Comparison of ENCODE assay signal across 1 cellular context in the genomic region with DNA sequence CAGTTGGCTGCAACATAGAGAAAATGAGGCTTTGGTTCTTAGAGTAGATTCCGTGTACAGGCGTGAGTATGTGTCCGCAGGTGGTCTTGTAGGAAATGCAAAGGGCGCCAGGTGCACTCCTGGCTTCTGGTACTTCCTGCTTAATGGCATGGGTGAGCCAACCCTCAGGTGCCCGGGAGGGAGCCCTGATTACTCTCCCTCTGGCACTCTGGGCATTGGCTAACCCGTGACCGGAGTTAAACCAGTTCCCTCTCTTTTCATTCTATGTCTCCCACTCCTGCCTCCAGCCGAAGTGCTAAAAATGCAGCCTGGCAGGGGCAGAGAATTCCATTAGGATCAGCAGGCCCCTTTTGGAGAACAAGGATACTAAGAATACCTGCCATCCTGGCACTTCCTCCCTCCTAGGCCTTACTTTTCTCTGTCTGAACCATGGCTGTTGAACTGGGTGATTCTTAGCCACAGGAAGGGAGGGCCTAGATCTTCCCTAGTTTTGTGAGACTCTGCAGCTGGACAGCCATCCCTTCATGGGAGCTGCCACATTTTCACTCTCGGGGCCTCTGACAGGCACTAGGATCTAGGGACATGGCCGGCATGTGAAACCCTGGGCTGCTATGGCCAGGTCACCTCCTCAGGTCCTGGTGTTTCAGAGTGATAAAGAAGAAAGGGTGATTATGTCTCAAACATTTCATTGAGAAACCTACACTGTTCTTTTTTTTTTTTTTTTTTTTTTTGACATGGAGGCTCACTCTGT.
TF ChIP-seq lines count a peak whose summit lies in the region.

No MANE protein-coding gene starts in this region.

TF ChIP-seq in K562, 482 proteins besides CTCF, POLR2A, EP300 and RAD21 (continues in another document):
- TF ChIP-seq FOXM1 (IDR thresholded peaks at IDR 0.05; ENCODE audit: low read depth) = no peak
- TF ChIP-seq FOXM1 (CRISPR knock-in tag; IDR thresholded peaks at IDR 0.05; ENCODE audit: low read depth) = no peak
- no peak for TF ChIP-seq NFYB (IDR thresholded peaks at IDR 0.05; ENCODE audit: extremely low read depth, insufficient read length)
- TF ChIP-seq HDAC2 (IDR thresholded peaks at IDR 0.05) = no peak
- TF ChIP-seq DDX20 (tag; IDR thresholded peaks at IDR 0.05; ENCODE audit: low read depth) = no peak
- no peak for TF ChIP-seq ZNF431 (CRISPR knock-in tag; IDR thresholded peaks at IDR 0.05)
- TF ChIP-seq, protein P1, sequence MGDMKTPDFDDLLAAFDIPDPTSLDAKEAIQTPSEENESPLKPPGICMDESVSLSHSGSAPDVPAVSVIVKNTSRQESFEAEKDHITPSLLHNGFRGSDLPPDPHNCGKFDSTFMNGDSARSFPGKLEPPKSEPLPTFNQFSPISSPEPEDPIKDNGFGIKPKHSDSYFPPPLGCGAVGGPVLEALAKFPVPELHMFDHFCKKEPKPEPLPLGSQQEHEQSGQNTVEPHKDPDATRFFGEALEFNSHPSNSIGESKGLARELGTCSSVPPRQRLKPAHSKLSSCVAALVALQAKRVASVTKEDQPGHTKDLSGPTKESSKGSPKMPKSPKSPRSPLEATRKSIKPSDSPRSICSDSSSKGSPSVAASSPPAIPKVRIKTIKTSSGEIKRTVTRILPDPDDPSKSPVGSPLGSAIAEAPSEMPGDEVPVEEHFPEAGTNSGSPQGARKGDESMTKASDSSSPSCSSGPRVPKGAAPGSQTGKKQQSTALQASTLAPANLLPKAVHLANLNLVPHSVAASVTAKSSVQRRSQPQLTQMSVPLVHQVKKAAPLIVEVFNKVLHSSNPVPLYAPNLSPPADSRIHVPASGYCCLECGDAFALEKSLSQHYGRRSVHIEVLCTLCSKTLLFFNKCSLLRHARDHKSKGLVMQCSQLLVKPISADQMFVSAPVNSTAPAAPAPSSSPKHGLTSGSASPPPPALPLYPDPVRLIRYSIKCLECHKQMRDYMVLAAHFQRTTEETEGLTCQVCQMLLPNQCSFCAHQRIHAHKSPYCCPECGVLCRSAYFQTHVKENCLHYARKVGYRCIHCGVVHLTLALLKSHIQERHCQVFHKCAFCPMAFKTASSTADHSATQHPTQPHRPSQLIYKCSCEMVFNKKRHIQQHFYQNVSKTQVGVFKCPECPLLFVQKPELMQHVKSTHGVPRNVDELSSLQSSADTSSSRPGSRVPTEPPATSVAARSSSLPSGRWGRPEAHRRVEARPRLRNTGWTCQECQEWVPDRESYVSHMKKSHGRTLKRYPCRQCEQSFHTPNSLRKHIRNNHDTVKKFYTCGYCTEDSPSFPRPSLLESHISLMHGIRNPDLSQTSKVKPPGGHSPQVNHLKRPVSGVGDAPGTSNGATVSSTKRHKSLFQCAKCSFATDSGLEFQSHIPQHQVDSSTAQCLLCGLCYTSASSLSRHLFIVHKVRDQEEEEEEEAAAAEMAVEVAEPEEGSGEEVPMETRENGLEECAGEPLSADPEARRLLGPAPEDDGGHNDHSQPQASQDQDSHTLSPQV (IDR thresholded peaks at IDR 0.05) = no peak
- TF ChIP-seq ZNF121 (CRISPR knock-in tag; conservative IDR thresholded peaks at IDR 0.05) = peak; percentile 46
- no peak for TF ChIP-seq HMG20A (CRISPR knock-in tag; conservative IDR thresholded peaks at IDR 0.05)
- peak; percentile 46; the same call in 1 of the 2 replicates for TF ChIP-seq CBFA2T3 (IDR thresholded peaks at IDR 0.05)
- TF ChIP-seq, protein P2, sequence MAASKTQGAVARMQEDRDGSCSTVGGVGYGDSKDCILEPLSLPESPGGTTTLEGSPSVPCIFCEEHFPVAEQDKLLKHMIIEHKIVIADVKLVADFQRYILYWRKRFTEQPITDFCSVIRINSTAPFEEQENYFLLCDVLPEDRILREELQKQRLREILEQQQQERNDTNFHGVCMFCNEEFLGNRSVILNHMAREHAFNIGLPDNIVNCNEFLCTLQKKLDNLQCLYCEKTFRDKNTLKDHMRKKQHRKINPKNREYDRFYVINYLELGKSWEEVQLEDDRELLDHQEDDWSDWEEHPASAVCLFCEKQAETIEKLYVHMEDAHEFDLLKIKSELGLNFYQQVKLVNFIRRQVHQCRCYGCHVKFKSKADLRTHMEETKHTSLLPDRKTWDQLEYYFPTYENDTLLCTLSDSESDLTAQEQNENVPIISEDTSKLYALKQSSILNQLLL (CRISPR knock-in tag; IDR thresholded peaks at IDR 0.05; ENCODE audit: borderline replicate concordance) = no peak
- TF ChIP-seq ZNF384 (IDR thresholded peaks at IDR 0.05; ENCODE audit: low read depth, low read length) = peak; percentile 40; the same call in 1 of the 2 replicates
- TF ChIP-seq ZNF134 (CRISPR knock-in tag; conservative IDR thresholded peaks at IDR 0.05) = no peak
- TF ChIP-seq PHF8 (IDR thresholded peaks at IDR 0.05; ENCODE audit: borderline replicate concordance, low read length) = no peak
- TF ChIP-seq BRD4 (IDR thresholded peaks at IDR 0.05) = no peak
- no peak for TF ChIP-seq RFX1 (IDR thresholded peaks at IDR 0.05)
- TF ChIP-seq SMAD1 (IDR thresholded peaks at IDR 0.05; ENCODE audit: low read depth, low read length, partially characterized antibody) = no peak
- no peak for TF ChIP-seq ETV5 (CRISPR knock-in tag; IDR thresholded peaks at IDR 0.05; ENCODE audit: low read depth)
- no peak for TF ChIP-seq ARNT (IDR thresholded peaks at IDR 0.05)
- no peak for TF ChIP-seq MEF2A (IDR thresholded peaks at IDR 0.05; ENCODE audit: control insufficient read depth, low read depth, low read length)
- TF ChIP-seq PCBP2 (IDR thresholded peaks at IDR 0.05; ENCODE audit: low read depth, low read length, poor library complexity, severe bottlenecking) = no peak
- TF ChIP-seq, protein P3, sequence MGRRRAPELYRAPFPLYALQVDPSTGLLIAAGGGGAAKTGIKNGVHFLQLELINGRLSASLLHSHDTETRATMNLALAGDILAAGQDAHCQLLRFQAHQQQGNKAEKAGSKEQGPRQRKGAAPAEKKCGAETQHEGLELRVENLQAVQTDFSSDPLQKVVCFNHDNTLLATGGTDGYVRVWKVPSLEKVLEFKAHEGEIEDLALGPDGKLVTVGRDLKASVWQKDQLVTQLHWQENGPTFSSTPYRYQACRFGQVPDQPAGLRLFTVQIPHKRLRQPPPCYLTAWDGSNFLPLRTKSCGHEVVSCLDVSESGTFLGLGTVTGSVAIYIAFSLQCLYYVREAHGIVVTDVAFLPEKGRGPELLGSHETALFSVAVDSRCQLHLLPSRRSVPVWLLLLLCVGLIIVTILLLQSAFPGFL (CRISPR knock-in tag; IDR thresholded peaks at IDR 0.05) = no peak
- no peak for TF ChIP-seq HNRNPL (IDR thresholded peaks at IDR 0.05; ENCODE audit: low read depth, low read length)
- TF ChIP-seq ETV6 (IDR thresholded peaks at IDR 0.05; ENCODE audit: borderline replicate concordance in 1 of 2, low read depth in 2 of 2, low read length in 1 of 2) = no peak
- TF ChIP-seq ETV6 (CRISPR knock-in tag; IDR thresholded peaks at IDR 0.05; ENCODE audit: borderline replicate concordance) = no peak
- peak; percentile 39 for TF ChIP-seq ARID1B (IDR thresholded peaks at IDR 0.05)
- TF ChIP-seq NELFE (IDR thresholded peaks at IDR 0.05; ENCODE audit: insufficient read depth, insufficient read length) = no peak
- TF ChIP-seq ZFX (CRISPR knock-in tag; IDR thresholded peaks at IDR 0.05) = no peak
- TF ChIP-seq, protein P4, sequence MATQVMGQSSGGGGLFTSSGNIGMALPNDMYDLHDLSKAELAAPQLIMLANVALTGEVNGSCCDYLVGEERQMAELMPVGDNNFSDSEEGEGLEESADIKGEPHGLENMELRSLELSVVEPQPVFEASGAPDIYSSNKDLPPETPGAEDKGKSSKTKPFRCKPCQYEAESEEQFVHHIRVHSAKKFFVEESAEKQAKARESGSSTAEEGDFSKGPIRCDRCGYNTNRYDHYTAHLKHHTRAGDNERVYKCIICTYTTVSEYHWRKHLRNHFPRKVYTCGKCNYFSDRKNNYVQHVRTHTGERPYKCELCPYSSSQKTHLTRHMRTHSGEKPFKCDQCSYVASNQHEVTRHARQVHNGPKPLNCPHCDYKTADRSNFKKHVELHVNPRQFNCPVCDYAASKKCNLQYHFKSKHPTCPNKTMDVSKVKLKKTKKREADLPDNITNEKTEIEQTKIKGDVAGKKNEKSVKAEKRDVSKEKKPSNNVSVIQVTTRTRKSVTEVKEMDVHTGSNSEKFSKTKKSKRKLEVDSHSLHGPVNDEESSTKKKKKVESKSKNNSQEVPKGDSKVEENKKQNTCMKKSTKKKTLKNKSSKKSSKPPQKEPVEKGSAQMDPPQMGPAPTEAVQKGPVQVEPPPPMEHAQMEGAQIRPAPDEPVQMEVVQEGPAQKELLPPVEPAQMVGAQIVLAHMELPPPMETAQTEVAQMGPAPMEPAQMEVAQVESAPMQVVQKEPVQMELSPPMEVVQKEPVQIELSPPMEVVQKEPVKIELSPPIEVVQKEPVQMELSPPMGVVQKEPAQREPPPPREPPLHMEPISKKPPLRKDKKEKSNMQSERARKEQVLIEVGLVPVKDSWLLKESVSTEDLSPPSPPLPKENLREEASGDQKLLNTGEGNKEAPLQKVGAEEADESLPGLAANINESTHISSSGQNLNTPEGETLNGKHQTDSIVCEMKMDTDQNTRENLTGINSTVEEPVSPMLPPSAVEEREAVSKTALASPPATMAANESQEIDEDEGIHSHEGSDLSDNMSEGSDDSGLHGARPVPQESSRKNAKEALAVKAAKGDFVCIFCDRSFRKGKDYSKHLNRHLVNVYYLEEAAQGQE (CRISPR knock-in tag; IDR thresholded peaks at IDR 0.05; ENCODE audit: low read depth) = no peak
- TF ChIP-seq FUS (optimal IDR thresholded peaks at IDR 0.05; ENCODE audit: low read depth, low read length) = no peak
- peak; percentile 68 for TF ChIP-seq TCF3 (CRISPR knock-in tag; IDR thresholded peaks at IDR 0.05)
- no peak for TF ChIP-seq SMARCC2 (IDR thresholded peaks at IDR 0.05; ENCODE audit: low read depth)
- TF ChIP-seq MYNN (IDR thresholded peaks at IDR 0.05) = no peak
- TF ChIP-seq MYNN (CRISPR knock-in tag; IDR thresholded peaks at IDR 0.05) = no peak
- TF ChIP-seq SIN3A (IDR thresholded peaks at IDR 0.05; ENCODE audit: borderline replicate concordance in 2 of 2, control insufficient read depth in 1 of 2, low read depth in 2 of 2, low read length in 2 of 2) = no peak
- TF ChIP-seq TAF9B (IDR thresholded peaks at IDR 0.05; ENCODE audit: partially characterized antibody) = no peak
- no peak for TF ChIP-seq RNF2 (IDR thresholded peaks at IDR 0.05)
- no peak for TF ChIP-seq NR2F6 (CRISPR knock-in tag; IDR thresholded peaks at IDR 0.05)
- TF ChIP-seq, protein P5, sequence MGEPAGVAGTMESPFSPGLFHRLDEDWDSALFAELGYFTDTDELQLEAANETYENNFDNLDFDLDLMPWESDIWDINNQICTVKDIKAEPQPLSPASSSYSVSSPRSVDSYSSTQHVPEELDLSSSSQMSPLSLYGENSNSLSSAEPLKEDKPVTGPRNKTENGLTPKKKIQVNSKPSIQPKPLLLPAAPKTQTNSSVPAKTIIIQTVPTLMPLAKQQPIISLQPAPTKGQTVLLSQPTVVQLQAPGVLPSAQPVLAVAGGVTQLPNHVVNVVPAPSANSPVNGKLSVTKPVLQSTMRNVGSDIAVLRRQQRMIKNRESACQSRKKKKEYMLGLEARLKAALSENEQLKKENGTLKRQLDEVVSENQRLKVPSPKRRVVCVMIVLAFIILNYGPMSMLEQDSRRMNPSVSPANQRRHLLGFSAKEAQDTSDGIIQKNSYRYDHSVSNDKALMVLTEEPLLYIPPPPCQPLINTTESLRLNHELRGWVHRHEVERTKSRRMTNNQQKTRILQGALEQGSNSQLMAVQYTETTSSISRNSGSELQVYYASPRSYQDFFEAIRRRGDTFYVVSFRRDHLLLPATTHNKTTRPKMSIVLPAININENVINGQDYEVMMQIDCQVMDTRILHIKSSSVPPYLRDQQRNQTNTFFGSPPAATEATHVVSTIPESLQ (CRISPR knock-in tag; IDR thresholded peaks at IDR 0.05) = no peak
- no peak for TF ChIP-seq EGR1 (conservative IDR thresholded peaks at IDR 0.05)
- no peak for TF ChIP-seq TCFL5 (CRISPR knock-in tag; conservative IDR thresholded peaks at IDR 0.05)
- TF ChIP-seq, protein P6, sequence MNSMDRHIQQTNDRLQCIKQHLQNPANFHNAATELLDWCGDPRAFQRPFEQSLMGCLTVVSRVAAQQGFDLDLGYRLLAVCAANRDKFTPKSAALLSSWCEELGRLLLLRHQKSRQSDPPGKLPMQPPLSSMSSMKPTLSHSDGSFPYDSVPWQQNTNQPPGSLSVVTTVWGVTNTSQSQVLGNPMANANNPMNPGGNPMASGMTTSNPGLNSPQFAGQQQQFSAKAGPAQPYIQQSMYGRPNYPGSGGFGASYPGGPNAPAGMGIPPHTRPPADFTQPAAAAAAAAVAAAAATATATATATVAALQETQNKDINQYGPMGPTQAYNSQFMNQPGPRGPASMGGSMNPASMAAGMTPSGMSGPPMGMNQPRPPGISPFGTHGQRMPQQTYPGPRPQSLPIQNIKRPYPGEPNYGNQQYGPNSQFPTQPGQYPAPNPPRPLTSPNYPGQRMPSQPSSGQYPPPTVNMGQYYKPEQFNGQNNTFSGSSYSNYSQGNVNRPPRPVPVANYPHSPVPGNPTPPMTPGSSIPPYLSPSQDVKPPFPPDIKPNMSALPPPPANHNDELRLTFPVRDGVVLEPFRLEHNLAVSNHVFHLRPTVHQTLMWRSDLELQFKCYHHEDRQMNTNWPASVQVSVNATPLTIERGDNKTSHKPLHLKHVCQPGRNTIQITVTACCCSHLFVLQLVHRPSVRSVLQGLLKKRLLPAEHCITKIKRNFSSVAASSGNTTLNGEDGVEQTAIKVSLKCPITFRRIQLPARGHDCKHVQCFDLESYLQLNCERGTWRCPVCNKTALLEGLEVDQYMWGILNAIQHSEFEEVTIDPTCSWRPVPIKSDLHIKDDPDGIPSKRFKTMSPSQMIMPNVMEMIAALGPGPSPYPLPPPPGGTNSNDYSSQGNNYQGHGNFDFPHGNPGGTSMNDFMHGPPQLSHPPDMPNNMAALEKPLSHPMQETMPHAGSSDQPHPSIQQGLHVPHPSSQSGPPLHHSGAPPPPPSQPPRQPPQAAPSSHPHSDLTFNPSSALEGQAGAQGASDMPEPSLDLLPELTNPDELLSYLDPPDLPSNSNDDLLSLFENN (IDR thresholded peaks at IDR 0.05; ENCODE audit: low read depth in 2 of 2, low read length in 2 of 2) = no peak
- TF ChIP-seq HMGN3 (IDR thresholded peaks at IDR 0.05; ENCODE audit: borderline replicate concordance, extremely low read depth, insufficient read length, low read depth, low read length) = no peak
- TF ChIP-seq TAF1 (IDR thresholded peaks at IDR 0.05; ENCODE audit: control insufficient read depth, extremely low read depth, insufficient read depth, low read length, severe bottlenecking) = no peak
- TF ChIP-seq, protein P7, sequence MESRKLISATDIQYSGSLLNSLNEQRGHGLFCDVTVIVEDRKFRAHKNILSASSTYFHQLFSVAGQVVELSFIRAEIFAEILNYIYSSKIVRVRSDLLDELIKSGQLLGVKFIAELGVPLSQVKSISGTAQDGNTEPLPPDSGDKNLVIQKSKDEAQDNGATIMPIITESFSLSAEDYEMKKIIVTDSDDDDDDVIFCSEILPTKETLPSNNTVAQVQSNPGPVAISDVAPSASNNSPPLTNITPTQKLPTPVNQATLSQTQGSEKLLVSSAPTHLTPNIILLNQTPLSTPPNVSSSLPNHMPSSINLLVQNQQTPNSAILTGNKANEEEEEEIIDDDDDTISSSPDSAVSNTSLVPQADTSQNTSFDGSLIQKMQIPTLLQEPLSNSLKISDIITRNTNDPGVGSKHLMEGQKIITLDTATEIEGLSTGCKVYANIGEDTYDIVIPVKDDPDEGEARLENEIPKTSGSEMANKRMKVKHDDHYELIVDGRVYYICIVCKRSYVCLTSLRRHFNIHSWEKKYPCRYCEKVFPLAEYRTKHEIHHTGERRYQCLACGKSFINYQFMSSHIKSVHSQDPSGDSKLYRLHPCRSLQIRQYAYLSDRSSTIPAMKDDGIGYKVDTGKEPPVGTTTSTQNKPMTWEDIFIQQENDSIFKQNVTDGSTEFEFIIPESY (CRISPR knock-in tag; IDR thresholded peaks at IDR 0.05) = no peak
- TF ChIP-seq, protein P8, sequence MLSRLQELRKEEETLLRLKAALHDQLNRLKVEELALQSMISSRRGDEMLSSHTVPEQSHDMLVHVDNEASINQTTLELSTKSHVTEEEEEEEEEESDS (CRISPR knock-in tag; IDR thresholded peaks at IDR 0.05) = no peak
- no peak for TF ChIP-seq ZNF583 (CRISPR knock-in tag; IDR thresholded peaks at IDR 0.05)
- TF ChIP-seq SPI1 (IDR thresholded peaks at IDR 0.05; ENCODE audit: borderline replicate concordance, low read depth, low read length) = peak; percentile 23; the same call in 1 of the 2 replicates
